ENCODE assay signal across 13 cellular contexts in genomic region chr10:73780301-73780700, GRCh38. TPM values are rescaled to one million over a fixed set of nuclear protein-coding genes. Genes with fewer than 3 reads are reported as not detected.
A peak's percentile ranks its signal among the peaks of the same experiment; 100 is the strongest.
DNase-seq lines count a peak whose midpoint lies in the region; ATAC-seq and TF ChIP-seq lines count a peak whose summit lies in the region.
"Had no signal": no experiment of that assay in that cellular context is flagged by ENCODE, and none has a peak within 500 bp of the region (broad histone marks: within the 10 kb centered on the region; RNA-seq: fewer than 3 reads in every experiment).

No MANE protein-coding gene starts in this region.

- no peak overlapping the region for H2BK120ac ChIP-seq in trophoblast cell (ENCODE audit: insufficient read depth, low read length, poor library complexity)

- peaks cover 46% of the 10 kb centered on the region for H3K4me1 Mint-ChIP-seq in activated T-helper 2 cell treated with anti-CD3 and anti-CD28 coated beads, Interferon-gamma antibody, Interleukin-2, Interleukin-4, amounts not matched to agents 10 μg/mL and 5 μg/mL and 100 μg/mL, durations not matched to agents 14 hours and 24 hours and 36 hours (ENCODE audit: low read depth)

- no peak overlapping the region for H3K18ac ChIP-seq in trophoblast cell (ENCODE audit: low read length)

- CTCF ChIA-PET in AG04450 (lab: Charles Lee) (interaction anchor here (1.5 kb wide), 1 partner anchor 160 kb away, joined by 6 read pairs; no protein-coding TSS in a partner anchor), HCT116 (lab: Charles Lee) (no interaction called here)

- no peak overlapping the region for H2BK5ac ChIP-seq in trophoblast cell (ENCODE audit: low read depth, low read length, poor library complexity)

- H3K9me3 ChIP-seq in AG04450 (ENCODE audit: control insufficient read depth, insufficient read depth, low read length) (no peaks in the 10 kb centered on the region; the same call in 1 of the 2 replicates), HCT116 (ENCODE audit: control insufficient read depth in 1 of 2, insufficient read depth in 1 of 2, low read depth in 1 of 2, low read length in 2 of 2) (no peaks in the 10 kb centered on the region), muscle layer of colon (ENCODE audit: low read length) (no peaks in the 10 kb centered on the region), trophoblast cell (ENCODE audit: insufficient read depth, low read depth, low read length) (no peaks in the 10 kb centered on the region)
- H3K9me3 ChIP-seq: right atrium auricular region had no signal

- H2AK5ac ChIP-seq in trophoblast cell (ENCODE audit: low read length) = no peak overlapping the region

- peak overlapping the region; percentile 99 for H3K4me3 Mint-ChIP-seq in activated T-helper 2 cell treated with anti-CD3 and anti-CD28 coated beads, Interferon-gamma antibody, Interleukin-2, Interleukin-4, amounts not matched to agents 10 μg/mL and 5 μg/mL and 100 μg/mL, durations not matched to agents 14 hours and 24 hours and 36 hours (ENCODE audit: low read depth)

- TF ChIP-seq CTCF in AG04450 (IDR thresholded peaks at IDR 0.05; ENCODE audit: low read depth, low read length) (no peak), HCT116 (IDR thresholded peaks at IDR 0.05 in 2 of 3, conservative IDR thresholded peaks at IDR 0.05 in 1 of 3; ENCODE audit: borderline replicate concordance in 1 of 3, insufficient read depth in 1 of 3, low read depth in 2 of 3, low read length in 2 of 3) (no peak), omental fat pad (IDR thresholded peaks at IDR 0.05) (no peak)

- H3K27me3 ChIP-seq in AG04450 (ENCODE audit: control insufficient read depth, insufficient read depth, low read length) (no peaks in the 10 kb centered on the region), HCT116 (ENCODE audit: insufficient read depth, low read length) (no peaks in the 10 kb centered on the region), muscle layer of colon (ENCODE audit: control insufficient read depth in 1 of 2, insufficient read depth in 2 of 2, low read length in 2 of 2) (no peaks in the 10 kb centered on the region), trophoblast cell (ENCODE audit: insufficient read depth, low read length) (no peaks in the 10 kb centered on the region)
- H3K27me3 ChIP-seq: right atrium auricular region had no signal

- no peaks in the 10 kb centered on the region for H4K20me1 ChIP-seq in HCT116 (ENCODE audit: insufficient read depth)

- peaks cover 8% of the 10 kb centered on the region for H3K79me1 ChIP-seq in trophoblast cell (ENCODE audit: low read length)

- H3K4me2 ChIP-seq in HCT116 (ENCODE audit: low read length) = peak overlapping the region; percentile 76
- H3K4me2 ChIP-seq in trophoblast cell (ENCODE audit: low read length) = no peak overlapping the region

- no peak for TF ChIP-seq RAD21 in HCT116 (IDR thresholded peaks at IDR 0.05; ENCODE audit: low read depth)

- H4K91ac ChIP-seq in trophoblast cell (ENCODE audit: low read depth, low read length) = no peak overlapping the region

- intact Hi-C loops in HCT116 (cut with micrococcal nuclease) = no loop called here
- intact Hi-C loops in activated T-helper 2 cell treated with anti-CD3 and anti-CD28 coated beads, Interferon-gamma antibody, Interleukin-2, Interleukin-4, amounts not matched to agents 10 μg/mL and 5 μg/mL and 100 μg/mL, durations not matched to agents 14 hours and 24 hours and 36 hours (cut with micrococcal nuclease) = loop anchor here (10.0 kb wide), 4 partner anchors 94 to 1334 kb away; partner anchors contain the start of genes CAMK2G and SAMD8

- no peak for TF ChIP-seq POLR2A in HCT116 (IDR thresholded peaks at IDR 0.05; ENCODE audit: borderline replicate concordance, extremely low read depth, insufficient read depth, insufficient read length)

- H3K9me3 Mint-ChIP-seq in activated T-helper 2 cell treated with anti-CD3 and anti-CD28 coated beads, Interferon-gamma antibody, Interleukin-2, Interleukin-4, amounts not matched to agents 10 μg/mL and 5 μg/mL and 100 μg/mL, durations not matched to agents 14 hours and 24 hours and 36 hours = no peaks in the 10 kb centered on the region

- H3K27me3 Mint-ChIP-seq in activated T-helper 2 cell treated with anti-CD3 and anti-CD28 coated beads, Interferon-gamma antibody, Interleukin-2, Interleukin-4, amounts not matched to agents 10 μg/mL and 5 μg/mL and 100 μg/mL, durations not matched to agents 14 hours and 24 hours and 36 hours (ENCODE audit: low read depth) = no peaks in the 10 kb centered on the region

- H4K12ac ChIP-seq in trophoblast cell (ENCODE audit: low read depth, low read length) = no peak overlapping the region

- no TSS peak for BruUV-seq in HCT116 (replicated peaks; lab: Mats Ljungman, UMichigan)

- peaks cover 50% of the 10 kb centered on the region for H3K36me3 Mint-ChIP-seq in activated T-helper 2 cell treated with anti-CD3 and anti-CD28 coated beads, Interferon-gamma antibody, Interleukin-2, Interleukin-4, amounts not matched to agents 10 μg/mL and 5 μg/mL and 100 μg/mL, durations not matched to agents 14 hours and 24 hours and 36 hours (ENCODE audit: low read depth)

- H2BK12ac ChIP-seq in trophoblast cell (ENCODE audit: low read length) = no peak overlapping the region

- H3K4me1 ChIP-seq in HCT116 (ENCODE audit: control insufficient read depth in 1 of 2, insufficient read depth in 2 of 2, low read length in 2 of 2) = peaks cover 14 to 30% of the 10 kb centered on the region in 2 experiments
- H3K4me1 ChIP-seq in muscle layer of colon (ENCODE audit: insufficient read depth, low read length) = peaks cover 32% of the 10 kb centered on the region
- peaks cover 0 to 1% of the 10 kb centered on the region in 2 experiments for H3K4me1 ChIP-seq in trophoblast cell (ENCODE audit: control insufficient read depth in 1 of 2, insufficient read depth in 2 of 2, low read length in 2 of 2)

- H3K27ac ChIP-seq in AG04450 (ENCODE audit: low read depth, low read length) (no peak overlapping the region), HCT116 (ENCODE audit: low read depth, low read length) (no peak overlapping the region; the same call in 1 of the 2 replicates), muscle layer of colon (ENCODE audit: low read depth, low read length) (no peak overlapping the region), trophoblast cell (ENCODE audit: low read depth, low read length) (no peak overlapping the region)
- H3K27ac ChIP-seq: right atrium auricular region had no signal

- H3K9ac ChIP-seq in HCT116 (ENCODE audit: low read length) = 0 out of 2 replicates have a peak overlapping the region, but pooled peaks have one; percentile 86
- peak overlapping the region; percentile 83 for H3K9ac ChIP-seq in muscle layer of colon (ENCODE audit: low read length)
- H3K9ac ChIP-seq in trophoblast cell (ENCODE audit: low read length) = no peak overlapping the region

- no peak overlapping the region for H3K4ac ChIP-seq in trophoblast cell (ENCODE audit: low read depth, low read length)

- no peak overlapping the region for H2AFZ ChIP-seq in HCT116 (ENCODE audit: low read depth, low read length, poor library complexity, severe bottlenecking)
- H2AFZ ChIP-seq in trophoblast cell (ENCODE audit: insufficient read depth, low read length, poor library complexity) = no peak overlapping the region

- ATAC-seq in HCT116 (no peak), HG02885 (IDR thresholded peaks at IDR 0.05; ENCODE audit: poor library complexity, unreplicated experiment) (no peak), omental fat pad (ENCODE audit: low FRiP score) (no peak)

- H4K8ac ChIP-seq in trophoblast cell (ENCODE audit: low read depth, low read length) = no peak overlapping the region

- DNase-seq in AG04450 (ENCODE audit: low read depth, low spot score) (no peak), HCT116 (ENCODE audit: low read depth, low spot score) (no peak), NCI-H526 (lab: John Stamatoyannopoulos, UW) (no peak), trophoblast cell (no peak), omental fat pad (ENCODE audit: low spot score) (no peak)
- no peak for DNase-seq in activated T-helper 2 cell treated with anti-CD3 and anti-CD28 coated beads, Interferon-gamma antibody, Interleukin-2, Interleukin-4, amounts not matched to agents 10 μg/mL and 5 μg/mL and 100 μg/mL, durations not matched to agents 14 hours and 24 hours and 36 hours (ENCODE audit: low spot score)
- DNase-seq: DMS53; NCI-H1694 treated with DMSO at 0.1 percent for 48 hours; SHP77 treated with DMSO at 0.1 percent for 48 hours; stimulated activated CD8-positive, alpha-beta memory T cell treated with anti-CD3 and anti-CD28 coated beads, Interleukin-4, amount 100 ng/mL, for 48 hours had no signal

- POLR2A ChIA-PET in AG04450 (lab: Yijun Ruan, JAX) (interaction anchor here (2.4 kb wide), 1 partner anchor 8 kb away, joined by 28 read pairs; a partner anchor contains a TSS), HCT116 (lab: Charles Lee) (interaction anchor here (2.5 kb wide), 1 partner anchor 8 kb away, joined by 27 read pairs; a partner anchor contains a TSS)

- RAD21 ChIA-PET in HCT116 (lab: Charles Lee; ENCODE audit: low non-redundant PET in 1 of 2, low total read pairs in 2 of 2, uncharacterized antibody in 2 of 2, unreplicated experiment in 2 of 2) = no interaction called here

- H3K23ac ChIP-seq in trophoblast cell (ENCODE audit: low read length) = no peak overlapping the region

- H3K36me3 ChIP-seq in HCT116 (ENCODE audit: control insufficient read depth in 1 of 2, insufficient read depth in 2 of 2, low read length in 2 of 2) = peaks cover 14% of the 10 kb centered on the region in 2 experiments
- peaks cover 6% of the 10 kb centered on the region for H3K36me3 ChIP-seq in muscle layer of colon (ENCODE audit: insufficient read depth, low read length)
- peaks cover 16 to 17% of the 10 kb centered on the region in 2 experiments for H3K36me3 ChIP-seq in trophoblast cell (ENCODE audit: control insufficient read depth in 1 of 2, insufficient read depth in 2 of 2, low read length in 2 of 2)

- peak overlapping the region; percentile 33; the same call in 1 of the 2 replicates for H3K4me3 ChIP-seq in AG04450 (ENCODE audit: low read depth, low read length)
- H3K4me3 ChIP-seq in HCT116 (replicated peaks in 1 of 2; ENCODE audit: low read depth in 1 of 2, low read length in 2 of 2) = peak overlapping the region; percentile 68 to 80; a peak in 3 of 4 replicates
- no peak overlapping the region for H3K4me3 ChIP-seq in muscle layer of colon (ENCODE audit: low read depth in 1 of 2, low read length in 2 of 2)
- no peak overlapping the region for H3K4me3 ChIP-seq in trophoblast cell (ENCODE audit: low read depth, low read length)

- H3K27ac Mint-ChIP-seq in activated T-helper 2 cell treated with anti-CD3 and anti-CD28 coated beads, Interferon-gamma antibody, Interleukin-2, Interleukin-4, amounts not matched to agents 10 μg/mL and 5 μg/mL and 100 μg/mL, durations not matched to agents 14 hours and 24 hours and 36 hours = peak overlapping the region; percentile 40

- no CpG with 5 or more reads among the region's 5 CpGs for WGBS in trophoblast cell (ENCODE audit: extremely low coverage, insufficient coverage, insufficient read length)

- H3K14ac ChIP-seq in trophoblast cell (ENCODE audit: low read length) = no peak overlapping the region

- no peaks in the 10 kb centered on the region for H3K9me2 ChIP-seq in HCT116 (ENCODE audit: insufficient read depth)

- peaks cover 74% of the 10 kb centered on the region for H3K79me2 ChIP-seq in HCT116 (ENCODE audit: insufficient read depth, low read length)
- peaks cover 12% of the 10 kb centered on the region for H3K79me2 ChIP-seq in trophoblast cell (ENCODE audit: control insufficient read depth, insufficient read depth, low read length, poor library complexity)

RNA-seq across cellular contexts. Expression of gene CHCHD1, which starts 1.5 kb away (rescaled TPM):
- polyA plus RNA-seq in AG04450 (2011; rRNA removed) = 31.2 and 45.4 TPM in 2 replicates
- polyA minus RNA-seq in AG04450 (2011; rRNA and poly(A)+ RNA removed) = 4.0 and 5.2 TPM in 2 replicates
- total RNA-seq in HCT116 (2021; ENCODE audit: unreplicated experiment) = 36.6 TPM
- polyA plus RNA-seq in HCT116 (2012) = 37.4 and 50.5 TPM in 2 replicates
- 33.0 and 35.2 TPM in 2 replicates for total RNA-seq in activated T-helper 2 cell treated with anti-CD3 and anti-CD28 coated beads, Interferon-gamma antibody, Interleukin-2, Interleukin-4, amounts not matched to agents 10 μg/mL and 5 μg/mL and 100 μg/mL, durations not matched to agents 14 hours and 24 hours and 36 hours
- 119 and 120 TPM in 2 replicates for polyA plus RNA-seq in trophoblast cell (2013)
- 10 to 100 TPM; 20.5 to 29.1 (median 25.0) TPM for total RNA-seq in omental fat pad

RNA-seq across cellular contexts. Expression of gene ZSWIM8, which starts 5.1 kb away (rescaled TPM):
- polyA plus RNA-seq in AG04450 (2011; rRNA removed) = 44.2 and 58.3 TPM in 2 replicates
- 85.9 and 106 TPM in 2 replicates for polyA minus RNA-seq in AG04450 (2011; rRNA and poly(A)+ RNA removed)
- total RNA-seq in HCT116 (2021; ENCODE audit: unreplicated experiment) = 49.9 TPM
- polyA plus RNA-seq in HCT116 (2012) = 48.5 and 63.4 TPM in 2 replicates
- 50.0 and 55.3 TPM in 2 replicates for total RNA-seq in activated T-helper 2 cell treated with anti-CD3 and anti-CD28 coated beads, Interferon-gamma antibody, Interleukin-2, Interleukin-4, amounts not matched to agents 10 μg/mL and 5 μg/mL and 100 μg/mL, durations not matched to agents 14 hours and 24 hours and 36 hours
- 129 and 133 TPM in 2 replicates for polyA plus RNA-seq in trophoblast cell (2013)
- 100 to 1,000 TPM in 1 of 4 donors, 10 to 100 TPM in 3; 63.2 to 128 (median 79.3) TPM for total RNA-seq in omental fat pad

RNA-seq across cellular contexts. Expression of gene NDST2, which starts 31.1 kb away (rescaled TPM):
- polyA plus RNA-seq in AG04450 (2011; rRNA removed) = 11.4 and 13.2 TPM in 2 replicates
- polyA minus RNA-seq in AG04450 (2011; rRNA and poly(A)+ RNA removed) = 15.7 and 16.1 TPM in 2 replicates
- total RNA-seq in HCT116 (2021; ENCODE audit: unreplicated experiment) (21.8 TPM), omental fat pad (10 to 100 TPM; 21.4 to 66.2 (median 35.7) TPM)
- polyA plus RNA-seq in HCT116 (2012) = 12.6 and 13.6 TPM in 2 replicates
- total RNA-seq in activated T-helper 2 cell treated with anti-CD3 and anti-CD28 coated beads, Interferon-gamma antibody, Interleukin-2, Interleukin-4, amounts not matched to agents 10 μg/mL and 5 μg/mL and 100 μg/mL, durations not matched to agents 14 hours and 24 hours and 36 hours = 46.5 and 46.9 TPM in 2 replicates
- 13.2 and 14.3 TPM in 2 replicates for polyA plus RNA-seq in trophoblast cell (2013)

RNA-seq across cellular contexts. Expression of gene SEC24C, which starts 36.1 kb away (rescaled TPM):
- polyA plus RNA-seq in AG04450 (2011; rRNA removed) = 86.9 and 97.4 TPM in 2 replicates
- polyA minus RNA-seq in AG04450 (2011; rRNA and poly(A)+ RNA removed) = 141 and 180 TPM in 2 replicates
- total RNA-seq in HCT116 (2021; ENCODE audit: unreplicated experiment) (60.9 TPM), omental fat pad (10 to 100 TPM; 45.1 to 53.7 (median 47.5) TPM)
- polyA plus RNA-seq in HCT116 (2012) = 48.6 and 50.9 TPM in 2 replicates
- total RNA-seq in activated T-helper 2 cell treated with anti-CD3 and anti-CD28 coated beads, Interferon-gamma antibody, Interleukin-2, Interleukin-4, amounts not matched to agents 10 μg/mL and 5 μg/mL and 100 μg/mL, durations not matched to agents 14 hours and 24 hours and 36 hours = 119 TPM in 2 replicates
- 62.6 and 66.3 TPM in 2 replicates for polyA plus RNA-seq in trophoblast cell (2013)

Comparison
In these comparisons a context has a peak if more than half of its experiments do, and no peak if none do; other contexts are left out.
1. H3K4me3 ChIP-seq: peak in AG04450 (single experiment) and HCT116 (2 of 2); none in muscle layer of colon (0 of 2) and trophoblast cell (single experiment).